ENCODE assay signal across 14 cellular contexts in the genomic region with DNA sequence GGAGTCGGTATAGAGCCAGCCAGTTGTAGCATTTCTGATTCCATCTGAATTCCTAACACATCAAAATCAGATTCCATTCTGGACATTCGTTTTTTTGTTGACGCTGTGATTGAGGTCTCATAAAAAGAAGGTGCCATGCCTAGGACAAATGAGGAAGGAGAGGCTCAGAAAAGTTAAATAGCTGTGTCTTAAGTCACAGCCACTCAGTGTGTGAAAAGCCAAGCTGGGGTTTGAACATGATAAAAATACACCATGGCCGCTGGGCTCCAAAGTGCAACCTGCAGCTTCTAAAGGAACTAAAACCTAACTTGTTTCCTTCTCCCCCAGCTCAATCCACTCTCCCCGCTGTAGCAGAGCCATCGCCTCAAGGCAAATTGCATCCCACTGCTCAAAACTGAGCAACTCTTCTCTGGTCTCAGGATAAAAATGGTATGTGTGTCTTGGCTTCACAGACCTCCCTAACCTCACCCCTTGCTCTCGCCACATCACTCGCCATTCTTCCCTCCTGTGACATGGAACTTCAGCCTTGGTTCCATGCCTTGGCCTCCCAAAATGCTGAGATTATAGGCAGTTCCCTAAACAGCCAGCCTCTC. TPM values are rescaled to one million over a fixed set of nuclear protein-coding genes. Genes with fewer than 3 reads are reported as not detected.
DNase-seq lines count a peak whose midpoint lies in the region; ATAC-seq and TF ChIP-seq lines count a peak whose summit lies in the region.
"Had no signal": no experiment of that assay in that cellular context is flagged by ENCODE, and none has a peak within 500 bp of the region (broad histone marks: within the 10 kb centered on the region; RNA-seq: fewer than 3 reads in every experiment).

No MANE protein-coding gene starts in this region.

- H3K4me1 Mint-ChIP-seq in glutamatergic neuron (ENCODE audit: low read depth, unreplicated experiment), result peaks cover 7% of the 10 kb centered on the region
- H3K4me1 Mint-ChIP-seq in neural progenitor cell, result peaks cover 15% of the 10 kb centered on the region

- H3K9me3 Mint-ChIP-seq in glutamatergic neuron (ENCODE audit: unreplicated experiment) (no peaks in the 10 kb centered on the region), neural progenitor cell (no peaks in the 10 kb centered on the region)
- H3K9me3 Mint-ChIP-seq: activated naive CD4-positive, alpha-beta T cell treated with anti-CD3 and anti-CD28 coated beads, Interleukin-2, amount 50 U/mL, for 24 hours; mesothelial cell of epicardium had no signal

- H4K20me1 ChIP-seq in DOHH2 (ENCODE audit: control insufficient read depth, insufficient read depth, low read depth, low read length) (no peaks in the 10 kb centered on the region), OCI-LY7 (ENCODE audit: insufficient read depth, low read length) (no peaks in the 10 kb centered on the region), neural progenitor cell (ENCODE audit: low read depth) (no peaks in the 10 kb centered on the region)

- H3K27me3 ChIP-seq in DOHH2 (ENCODE audit: control insufficient read depth, low read length) (no peaks in the 10 kb centered on the region), neural progenitor cell (no peaks in the 10 kb centered on the region)
- H3K27me3 ChIP-seq: vagina had no signal

- peaks cover 27% of the 10 kb centered on the region for H3K4me1 ChIP-seq in DOHH2 (ENCODE audit: control insufficient read depth, low read length)
- peaks cover 25% of the 10 kb centered on the region for H3K4me1 ChIP-seq in OCI-LY7 (ENCODE audit: insufficient read depth, low read length, poor library complexity, severe bottlenecking)
- peaks cover 6% of the 10 kb centered on the region for H3K4me1 ChIP-seq in neural progenitor cell
- H3K4me1 ChIP-seq: vagina had no signal

- DNase-seq in OCI-LY7 (ENCODE audit: low spot score) (no peak), glutamatergic neuron (no peak), neural progenitor cell (ENCODE audit: low spot score) (no peak), kidney tubule cell (ENCODE audit: low spot score) (no peak), AML-193 (lab: John Stamatoyannopoulos, UW) (no peak), posterior vena cava (ENCODE audit: low spot score) (no peak)
- DNase-seq: NCI-H1048 had no signal

- H3K4me3 Mint-ChIP-seq in glutamatergic neuron (ENCODE audit: unreplicated experiment), result no peak overlapping the region
- H3K4me3 Mint-ChIP-seq in neural progenitor cell, result no peak overlapping the region
- H3K4me3 Mint-ChIP-seq: activated naive CD4-positive, alpha-beta T cell treated with anti-CD3 and anti-CD28 coated beads, Interleukin-2, amount 50 U/mL, for 24 hours; mesothelial cell of epicardium had no signal

- intact Hi-C loops in OCI-LY7 (cut with micrococcal nuclease; ENCODE audit: unreplicated experiment), result loop anchor here (10.0 kb wide), 1 partner anchor 699 kb away; no protein-coding TSS in a partner anchor
- intact Hi-C loops in posterior vena cava (cut with DNase I), result loop anchor here (5.0 to 10.0 kb wide), 3 partner anchors 191 to 469 kb away; no protein-coding TSS in a partner anchor

- no peak for TF ChIP-seq CTCF in DOHH2 (IDR thresholded peaks at IDR 0.05; ENCODE audit: low read depth, low read length, poor library complexity, severe bottlenecking)
- no peak for TF ChIP-seq CTCF in OCI-LY7 (conservative IDR thresholded peaks at IDR 0.05; ENCODE audit: low read length)
- TF ChIP-seq CTCF in glutamatergic neuron (IDR thresholded peaks at IDR 0.05; ENCODE audit: partially characterized antibody, unreplicated experiment), result peak; percentile 22
- TF ChIP-seq CTCF in neural progenitor cell (IDR thresholded peaks at IDR 0.05), result no peak

- ATAC-seq in SK-N-SH treated with all-trans-retinoic acid at 6 μM for 48 hours, result no peak; the same call in 1 of the 3 replicates

- POLR2A ChIA-PET in OCI-LY7 (lab: Charles Lee), result interaction anchor here (0.6 to 2.7 kb wide), 21 partner anchors 11 to 692 kb away, joined by 3 to 18 read pairs (median 4); no protein-coding TSS in a partner anchor

- H3K4me3 ChIP-seq in DOHH2 (ENCODE audit: low read length), result peak overlapping the region; percentile 34
- H3K4me3 ChIP-seq in OCI-LY7 (ENCODE audit: low read depth, low read length, poor library complexity, severe bottlenecking), result no peak overlapping the region
- H3K4me3 ChIP-seq in neural progenitor cell, result no peak overlapping the region
- H3K4me3 ChIP-seq: HAP-1, vagina had no signal

- H3F3A ChIP-seq in DOHH2 (ENCODE audit: control insufficient read depth, insufficient read depth) (no peaks in the 10 kb centered on the region), neural progenitor cell (ENCODE audit: low read depth) (no peaks in the 10 kb centered on the region)

- H3K36me3 Mint-ChIP-seq in glutamatergic neuron (ENCODE audit: unreplicated experiment) (no peaks in the 10 kb centered on the region), neural progenitor cell (no peaks in the 10 kb centered on the region)
- H3K36me3 Mint-ChIP-seq: activated naive CD4-positive, alpha-beta T cell treated with anti-CD3 and anti-CD28 coated beads, Interleukin-2, amount 50 U/mL, for 24 hours; mesothelial cell of epicardium had no signal

- H3K9me2 ChIP-seq in DOHH2 (replicated peaks; ENCODE audit: control insufficient read depth, low read length), result no peaks in the 10 kb centered on the region
- H3K9me2 ChIP-seq in OCI-LY7 (ENCODE audit: insufficient read depth, low read length), result no peaks in the 10 kb centered on the region

- H3K27ac Mint-ChIP-seq in glutamatergic neuron (ENCODE audit: unreplicated experiment) (no peak overlapping the region), neural progenitor cell (no peak overlapping the region)
- H3K27ac Mint-ChIP-seq: mesothelial cell of epicardium had no signal

- H3K36me3 ChIP-seq in DOHH2 (ENCODE audit: control insufficient read depth, low read length) (no peaks in the 10 kb centered on the region), OCI-LY7 (ENCODE audit: insufficient read depth, low read length) (no peaks in the 10 kb centered on the region), neural progenitor cell (no peaks in the 10 kb centered on the region)
- H3K36me3 ChIP-seq: HAP-1, vagina had no signal

- H3K4me2 ChIP-seq in DOHH2 (ENCODE audit: low read length), result peak overlapping the region; percentile 44
- peak overlapping the region; percentile 38 for H3K4me2 ChIP-seq in OCI-LY7 (ENCODE audit: low read length)
- no peak overlapping the region for H3K4me2 ChIP-seq in neural progenitor cell

- no peak overlapping the region for H3K27ac ChIP-seq in DOHH2 (ENCODE audit: low read depth, low read length)
- H3K27ac ChIP-seq in OCI-LY7 (ENCODE audit: low read depth, low read length, poor library complexity, severe bottlenecking), result no peak overlapping the region
- H3K27ac ChIP-seq in neural progenitor cell, result no peak overlapping the region
- H3K27ac ChIP-seq: RWPE1, vagina had no signal

- CTCF ChIA-PET in OCI-LY7 (lab: Charles Lee; ENCODE audit: unreplicated experiment), result interaction anchor here (0.6 to 2.9 kb wide), 15 partner anchors 10 to 475 kb away, joined by 3 to 53 read pairs (median 4); no protein-coding TSS in a partner anchor

- H3K9me3 ChIP-seq in DOHH2 (ENCODE audit: control insufficient read depth, insufficient read depth, low read length), result no peaks in the 10 kb centered on the region
- H3K9me3 ChIP-seq in OCI-LY7 (ENCODE audit: low read length), result no peaks in the 10 kb centered on the region
- no peaks in the 10 kb centered on the region for H3K9me3 ChIP-seq in neural progenitor cell (ENCODE audit: low read depth)
- H3K9me3 ChIP-seq: HAP-1, vagina had no signal

- H3K79me2 ChIP-seq in DOHH2 (ENCODE audit: control insufficient read depth, low read length) (no peaks in the 10 kb centered on the region), OCI-LY7 (ENCODE audit: insufficient read depth, low read depth, low read length) (no peaks in the 10 kb centered on the region), neural progenitor cell (ENCODE audit: low read depth) (no peaks in the 10 kb centered on the region)

- H2AFZ ChIP-seq in OCI-LY7 (ENCODE audit: low read length), result peak overlapping the region; percentile 94
- peak overlapping the region; percentile 92 for H2AFZ ChIP-seq in neural progenitor cell (replicated peaks)

- peaks cover 2% of the 10 kb centered on the region for H3K27me3 Mint-ChIP-seq in glutamatergic neuron (ENCODE audit: unreplicated experiment)
- peaks cover 9% of the 10 kb centered on the region for H3K27me3 Mint-ChIP-seq in neural progenitor cell (ENCODE audit: insufficient read depth, low read depth)
- H3K27me3 Mint-ChIP-seq: activated naive CD4-positive, alpha-beta T cell treated with anti-CD3 and anti-CD28 coated beads, Interleukin-2, amount 50 U/mL, for 24 hours had no signal

- BruUV-seq in OCI-LY7 (replicated peaks; lab: Mats Ljungman, UMichigan), result no TSS peak

- no peak overlapping the region for H3K9ac ChIP-seq in neural progenitor cell

TF ChIP-seq in SK-N-SH treated with all-trans-retinoic acid at 6 μM for 48 hours, 23 proteins besides CTCF, POLR2A, EP300 and RAD21:
- TF ChIP-seq ZFP30 (CRISPR knock-in tag; IDR thresholded peaks at IDR 0.05), result no peak
- no peak for TF ChIP-seq CSRNP3 (CRISPR knock-in tag; IDR thresholded peaks at IDR 0.05)
TF ChIP-seq in SK-N-SH treated with all-trans-retinoic acid at 6 μM for 48 hours: peak in this region for 0.

RNA-seq across cellular contexts. Expression of gene FAM20B, which starts 22.1 kb away (rescaled TPM):
- total RNA-seq in OCI-LY7 (2014; rRNA removed; shearing (Covaris generic)), result 16.6 and 17.1 TPM in 2 replicates
- total RNA-seq in OCI-LY7 (2022), result 36.5 and 37.7 TPM in 2 replicates
- 39.3 TPM for total RNA-seq in glutamatergic neuron (ENCODE audit: unreplicated experiment)
- total RNA-seq in neural progenitor cell (ENCODE audit: low replicate concordance), result 29.3 and 33.8 TPM in 2 replicates
- total RNA-seq in posterior vena cava, result 10 to 100 TPM; 71.7 to 91.1 TPM
